ENCODE assay signal across 14 cellular contexts in the genomic region with DNA sequence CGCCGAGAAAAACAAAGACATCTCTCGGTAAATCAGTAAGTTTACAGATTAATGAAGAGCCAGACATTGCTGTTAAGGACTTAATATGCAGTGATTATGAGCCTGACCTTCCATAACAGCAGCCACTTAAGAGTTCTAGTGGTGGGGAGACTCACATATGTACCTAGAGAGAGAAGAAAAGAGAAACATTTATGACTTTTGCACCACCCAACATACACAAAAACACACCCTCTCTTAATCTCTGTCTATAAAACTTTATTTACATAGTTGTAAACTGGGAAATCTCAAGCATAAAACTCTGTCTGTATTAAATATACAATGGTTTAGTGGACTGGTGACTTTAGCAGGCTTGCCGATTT.
DNase-seq lines count a peak whose midpoint lies in the region; TF ChIP-seq lines count a peak whose summit lies in the region.
"Had no signal": no experiment of that assay in that cellular context is flagged by ENCODE, and none has a peak within 500 bp of the region (broad histone marks: within the 10 kb centered on the region; RNA-seq: fewer than 3 reads in every experiment).

No MANE protein-coding gene starts in this region.

- no peaks in the 10 kb centered on the region for H3K9me3 Mint-ChIP-seq in Caco-2 (ENCODE audit: unreplicated experiment)

- 86 to 87% methylated on average over 4 of the region's 4 CpGs for WGBS in testis, 2 donors

- POLR2A ChIA-PET in Caco-2 (lab: Charles Lee), result no interaction called here

- H3K36me3 Mint-ChIP-seq in Caco-2 (ENCODE audit: insufficient read depth, unreplicated experiment), result no peaks in the 10 kb centered on the region
- H3K36me3 Mint-ChIP-seq: CD8-positive, alpha-beta T cell had no signal

- H3K4me1 Mint-ChIP-seq in Caco-2 (ENCODE audit: low read depth, unreplicated experiment), result peaks cover 20% of the 10 kb centered on the region

- H3K9me3 ChIP-seq in Caco-2 (no peaks in the 10 kb centered on the region), duodenal mucosa (ENCODE audit: control insufficient read depth in 1 of 2, low read length in 2 of 2) (no peaks in the 10 kb centered on the region), mucosa of rectum (ENCODE audit: control insufficient read depth in 2 of 2, low read length in 2 of 2) (no peaks in the 10 kb centered on the region), testis (no peaks in the 10 kb centered on the region)
- H3K9me3 ChIP-seq: BLaER1 had no signal

- TF ChIP-seq CTCF in Caco-2 (IDR thresholded peaks at IDR 0.05; ENCODE audit: insufficient read depth in 1 of 2, low read depth in 1 of 2, low read length in 1 of 2, severe bottlenecking in 1 of 2, unreplicated experiment in 1 of 2) (no peak), testis (IDR thresholded peaks at IDR 0.05) (no peak)

- H3K4me1 ChIP-seq in Caco-2 (no peaks in the 10 kb centered on the region), duodenal mucosa (ENCODE audit: control insufficient read depth in 1 of 2, insufficient read depth in 2 of 2, low read length in 2 of 2) (peaks cover 12 to 14% of the 10 kb centered on the region in 2 donors), mucosa of rectum (ENCODE audit: control insufficient read depth in 2 of 2, insufficient read depth in 2 of 2, low read length in 2 of 2) (peaks cover 4 to 8% of the 10 kb centered on the region in 2 donors), testis (no peaks in the 10 kb centered on the region)
- H3K4me1 ChIP-seq: BLaER1 had no signal

- DNase-seq in Caco-2, result peak in 1 of 2 experiments; percentile 4
- peak; percentile 72 for DNase-seq in HT-29 (ENCODE audit: low spot score)
- DNase-seq in activated CD8-positive, alpha-beta memory T cell treated with anti-CD3 and anti-CD28 coated beads, Interleukin-2, amount 50 U/mL, for 4 hours, result no peak
- no peak for DNase-seq in MV-4-11 (lab: John Stamatoyannopoulos, UW)
- DNase-seq in SIG-M5 (lab: John Stamatoyannopoulos, UW), result no peak
- no peak for DNase-seq in testis
- DNase-seq: CD8-positive, alpha-beta T cell; NCI-H1048; NCI-H1436 treated with DMSO at 0.1 percent for 48 hours; NCI-H2081; NCI-H510A treated with DMSO at 0.1 percent for 48 hours had no signal

- no peak for TF ChIP-seq POLR2A in testis (IDR thresholded peaks at IDR 0.05)

- no peak overlapping the region for H3K27ac Mint-ChIP-seq in Caco-2 (ENCODE audit: unreplicated experiment)
- H3K27ac Mint-ChIP-seq: CD8-positive, alpha-beta T cell had no signal

- H3K27me3 ChIP-seq in Caco-2 (replicated peaks; ENCODE audit: control insufficient read depth, insufficient read depth, low read length) (no peaks in the 10 kb centered on the region), duodenal mucosa (ENCODE audit: control insufficient read depth in 1 of 2, insufficient read depth in 2 of 2, low read length in 2 of 2) (no peaks in the 10 kb centered on the region), mucosa of rectum (ENCODE audit: control insufficient read depth in 2 of 2, insufficient read depth in 2 of 2, low read length in 2 of 2) (no peaks in the 10 kb centered on the region), testis (no peaks in the 10 kb centered on the region)
- H3K27me3 ChIP-seq: BLaER1 had no signal

- intact Hi-C loops in Caco-2 (cut with micrococcal nuclease; ENCODE audit: unreplicated experiment), result no loop called here
- intact Hi-C loops in testis (cut with DNase I; ENCODE audit: low total_unique reads), result no loop called here

- H3K36me3 ChIP-seq in Caco-2 (ENCODE audit: control insufficient read depth, insufficient read depth, low read length) (no peaks in the 10 kb centered on the region), duodenal mucosa (ENCODE audit: control insufficient read depth in 1 of 2, insufficient read depth in 2 of 2, low read length in 2 of 2) (no peaks in the 10 kb centered on the region), mucosa of rectum (ENCODE audit: control insufficient read depth in 2 of 2, insufficient read depth in 2 of 2, low read length in 2 of 2) (no peaks in the 10 kb centered on the region), testis (ENCODE audit: low read depth, missing control alignments) (no peaks in the 10 kb centered on the region)
- H3K36me3 ChIP-seq: BLaER1 had no signal

- H3K9ac ChIP-seq in duodenal mucosa (ENCODE audit: low read depth in 1 of 2, low read length in 2 of 2) (no peak overlapping the region), mucosa of rectum (ENCODE audit: low read depth in 1 of 2, low read length in 2 of 2) (no peak overlapping the region)
- H3K9ac ChIP-seq: BLaER1 had no signal

- H3K27me3 Mint-ChIP-seq in Caco-2 (ENCODE audit: insufficient read depth, unreplicated experiment), result no peaks in the 10 kb centered on the region

- no TSS peak for BruUV-seq in Caco-2 (replicated peaks; lab: Mats Ljungman, UMichigan)

- no peak overlapping the region for H3K4me3 ChIP-seq in Caco-2 (ENCODE audit: low read depth, low read length)
- H3K4me3 ChIP-seq in duodenal mucosa (ENCODE audit: low read depth in 1 of 2, low read length in 2 of 2), result peak overlapping the region; percentile 44 to 56
- peak overlapping the region; percentile 47 to 60 for H3K4me3 ChIP-seq in mucosa of rectum (ENCODE audit: low read length in 2 of 2)
- H3K4me3 ChIP-seq in testis, result no peak overlapping the region
- H3K4me3 ChIP-seq: BLaER1 had no signal

- CTCF ChIA-PET in Caco-2 (lab: Charles Lee), result no interaction called here

- peak overlapping the region; percentile 20 for H3K4me3 Mint-ChIP-seq in Caco-2 (ENCODE audit: unreplicated experiment)
- H3K4me3 Mint-ChIP-seq: CD8-positive, alpha-beta T cell had no signal

- H3K27ac ChIP-seq in duodenal mucosa (ENCODE audit: low read depth, low read length), result peak overlapping the region; percentile 30
- H3K27ac ChIP-seq in mucosa of rectum (ENCODE audit: low read depth in 2 of 2, low read length in 2 of 2), result peak overlapping the region; percentile 25 to 32
- no peak overlapping the region for H3K27ac ChIP-seq in testis
- H3K27ac ChIP-seq: BLaER1 had no signal

Comparison
In these comparisons a context has a peak if more than half of its experiments do, and no peak if none do; other contexts are left out.
1. H3K4me3 ChIP-seq: peak in duodenal mucosa (2 of 2) and mucosa of rectum (2 of 2); none in Caco-2 (single experiment) and testis (0 of 2).
2. H3K27ac ChIP-seq: peak in duodenal mucosa (single experiment) and mucosa of rectum (2 of 2); none in testis (0 of 2).